Comparison of ENCODE assay signal across 8 cellular contexts in the genomic region with DNA sequence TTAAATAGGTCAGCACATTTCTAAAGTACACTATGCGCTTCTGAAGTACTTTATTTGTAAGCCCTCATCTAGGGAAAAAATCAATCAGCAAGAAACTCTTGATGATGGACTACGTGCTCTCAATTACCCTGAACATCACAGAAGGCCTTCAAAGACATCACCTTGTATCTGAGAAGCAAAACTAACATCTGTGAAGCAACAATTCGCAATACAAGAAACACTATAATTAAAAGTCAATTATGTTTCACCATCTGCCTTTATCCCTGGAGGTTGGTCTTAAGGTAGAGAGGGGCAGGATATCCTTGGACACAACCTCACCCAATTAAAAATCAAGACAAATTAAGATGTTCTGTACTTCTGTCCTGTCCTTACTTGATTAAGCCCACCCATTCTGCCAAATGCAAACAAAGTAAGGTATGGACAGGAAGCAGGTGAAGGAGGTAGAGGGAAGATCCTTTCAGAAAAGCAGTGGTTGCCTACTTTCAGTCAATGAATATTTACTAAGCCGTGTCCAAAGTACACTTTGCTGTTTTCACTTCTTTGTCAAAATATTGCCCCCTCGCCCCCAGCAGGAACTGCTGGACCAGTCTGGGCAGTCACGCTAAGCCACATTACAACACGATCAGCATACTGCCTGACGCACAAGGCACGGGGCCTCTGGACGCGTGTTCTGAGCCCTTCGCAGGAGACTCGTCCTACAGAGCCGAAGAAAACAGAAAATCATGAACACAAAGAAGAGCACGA. TPM values are rescaled to one million over a fixed set of nuclear protein-coding genes. Genes with fewer than 3 reads are reported as not detected.
DNase-seq lines count a peak whose midpoint lies in the region; ATAC-seq and TF ChIP-seq lines count a peak whose summit lies in the region.

No MANE protein-coding gene starts in this region.

- H3K4me3 ChIP-seq in astrocyte of the cerebellum (ENCODE audit: low read depth, low read length) = peak overlapping the region; percentile 61
- H3K4me3 ChIP-seq in hepatocyte = peak overlapping the region; percentile 59
- peak overlapping the region; percentile 82 for H3K4me3 ChIP-seq in rectal smooth muscle tissue (ENCODE audit: low read length)

- H3K9ac ChIP-seq in rectal smooth muscle tissue (ENCODE audit: low read length) = peak overlapping the region; percentile 66

- no peaks in the 10 kb centered on the region for H3K9me2 ChIP-seq in hepatocyte (replicated peaks; ENCODE audit: insufficient read depth)

- peak overlapping the region; percentile 82 for H3K4me2 ChIP-seq in hepatocyte

- no peaks in the 10 kb centered on the region for H3K9me3 ChIP-seq in hepatocyte (ENCODE audit: low read depth)

- H3K27me3 ChIP-seq in hepatocyte (no peaks in the 10 kb centered on the region), rectal smooth muscle tissue (ENCODE audit: control insufficient read depth, insufficient read depth, low read length) (no peaks in the 10 kb centered on the region)

- ATAC-seq in GM19463 (IDR thresholded peaks at IDR 0.05; ENCODE audit: unreplicated experiment) (peak; percentile 19), HG03571 (IDR thresholded peaks at IDR 0.05; ENCODE audit: unreplicated experiment) (peak; percentile 4)

- H3K36me3 ChIP-seq in hepatocyte (replicated peaks; ENCODE audit: insufficient read depth, low read depth) = no peaks in the 10 kb centered on the region
- H3K36me3 ChIP-seq in rectal smooth muscle tissue (ENCODE audit: control insufficient read depth, insufficient read depth, low read length) = no peaks in the 10 kb centered on the region

- H4K20me1 ChIP-seq in hepatocyte (ENCODE audit: insufficient read depth, poor library complexity, severe bottlenecking) = peaks cover 27% of the 10 kb centered on the region

- DNase-seq in COLO829 (ENCODE audit: low spot score) (peak; percentile 20), RKO (ENCODE audit: low spot score) (peak; percentile 75), astrocyte of the cerebellum (ENCODE audit: low read depth) (no peak), hepatocyte (ENCODE audit: low spot score) (peak; percentile 85), SHP77 treated with DMSO at 0.1 percent for 48 hours (lab: John Stamatoyannopoulos, UW) (no peak)

- H3K79me2 ChIP-seq in hepatocyte = peaks cover 57% of the 10 kb centered on the region

- in situ Hi-C loops in astrocyte of the cerebellum (cut with HindIII; ENCODE audit: low sequenced_read_pairs) = no loop called here

- 11% methylated on average over 15 of the region's 15 CpGs for WGBS in hepatocyte (ENCODE audit: low lambda C conversion rate, missing lambda C conversion rate)

- peak overlapping the region; percentile 31 for H2AFZ ChIP-seq in hepatocyte

- no peak for TF ChIP-seq CTCF in astrocyte of the cerebellum (IDR thresholded peaks at IDR 0.05; ENCODE audit: low read depth, low read length, missing control alignments)
- no peak for TF ChIP-seq CTCF in hepatocyte (IDR thresholded peaks at IDR 0.05; ENCODE audit: poor library complexity)

- H3K27ac ChIP-seq in hepatocyte = peak overlapping the region; percentile 98
- H3K27ac ChIP-seq in rectal smooth muscle tissue (ENCODE audit: low read depth, low read length) = peak overlapping the region; percentile 99

- peaks cover 26% of the 10 kb centered on the region for H3K4me1 ChIP-seq in hepatocyte (ENCODE audit: insufficient read depth)
- peaks cover 15% of the 10 kb centered on the region for H3K4me1 ChIP-seq in rectal smooth muscle tissue (ENCODE audit: control insufficient read depth, insufficient read depth, low read length)

RNA-seq across cellular contexts. Expression of gene SLC19A2, which starts 0.9 kb away (rescaled TPM):
- 41.7 and 45.0 TPM in 2 replicates for total RNA-seq in hepatocyte
- polyA plus RNA-seq in hepatocyte = 15.0 and 16.3 TPM in 2 replicates

RNA-seq across cellular contexts. Expression of gene CCDC181, which starts 57.6 kb away (rescaled TPM):
- total RNA-seq in hepatocyte = 0.52 and 1.3 TPM in 2 replicates
- 0.79 and 1.1 TPM in 2 replicates for polyA plus RNA-seq in hepatocyte

Comparison
In these comparisons a context has a peak if more than half of its experiments do, and no peak if none do; other contexts are left out.
1. DNase-seq: peak in COLO829 (single experiment), RKO (single experiment) and hepatocyte (single experiment); none in astrocyte of the cerebellum (single experiment) and SHP77 treated with DMSO at 0.1 percent for 48 hours (single experiment).
2. Peak in every context shown above with its lines, with median percentiles within 50 percentile points of each other: H3K4me3 ChIP-seq.